1 cellular context compared by ENCODE assay signal in the genomic region with DNA sequence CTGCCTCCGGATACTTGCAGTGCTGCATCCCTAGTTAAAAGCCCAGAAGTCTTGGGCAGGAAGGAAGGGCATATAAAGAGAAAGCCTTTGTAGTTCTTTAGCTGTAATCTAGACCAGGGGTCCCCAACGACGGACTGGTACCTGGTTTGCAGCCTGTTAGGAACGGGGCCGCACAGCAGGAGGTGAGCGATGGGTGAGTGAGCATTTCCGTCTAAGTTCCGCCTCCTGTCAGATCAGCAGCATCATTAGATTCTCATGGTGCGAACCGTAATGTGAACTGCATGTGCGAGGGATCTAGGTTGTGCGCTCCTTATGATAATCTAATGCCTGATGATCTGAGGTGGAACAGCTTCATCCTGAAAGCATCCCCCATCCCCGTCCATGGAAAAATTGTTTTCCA.
TF ChIP-seq lines count a peak whose summit lies in the region.

No MANE protein-coding gene starts in this region.

TF ChIP-seq in H1, 55 proteins besides CTCF, POLR2A, EP300 and RAD21:
- TF ChIP-seq SP2 (IDR thresholded peaks at IDR 0.05; ENCODE audit: low read length), result no peak
- TF ChIP-seq SAP30 (IDR thresholded peaks at IDR 0.05; ENCODE audit: insufficient read depth, insufficient replicate concordance, low read length), result no peak
- TF ChIP-seq RXRA (IDR thresholded peaks at IDR 0.05; ENCODE audit: insufficient read depth, low read depth, low read length), result no peak
- no peak for TF ChIP-seq POLR2AphosphoS5 (IDR thresholded peaks at IDR 0.05; ENCODE audit: low read depth, low read length)
- TF ChIP-seq SIX5 (IDR thresholded peaks at IDR 0.05; ENCODE audit: low read depth, low read length), result no peak
- TF ChIP-seq BCL11A (IDR thresholded peaks at IDR 0.05; ENCODE audit: low read depth in 2 of 2, low read length in 2 of 2), result no peak
- no peak for TF ChIP-seq SRF (IDR thresholded peaks at IDR 0.05; ENCODE audit: low read depth, low read length)
